11 cellular contexts compared by ENCODE assay signal in genomic region chr1:97980530-97980929, GRCh38.
DNase-seq lines count a peak whose midpoint lies in the region.
"Had no signal": no experiment of that assay in that cellular context is flagged by ENCODE, and none has a peak within 500 bp of the region (broad histone marks: within the 10 kb centered on the region; RNA-seq: fewer than 3 reads in every experiment).

No MANE protein-coding gene starts in this region.

- peak; percentile 19 for DNase-seq in NCI-H526 treated with DMSO at 0.1 percent for 48 hours (lab: John Stamatoyannopoulos, UW)
- peak; percentile 6 for DNase-seq in foreskin melanocyte
- DNase-seq in pons (ENCODE audit: low spot score), result peak; percentile 28
- no peak for DNase-seq in kidney glomerular epithelial cell (lab: John Stamatoyannopoulos, UW)
- no peak for DNase-seq in NCI-H2227 treated with DMSO at 0.1 percent for 48 hours (lab: John Stamatoyannopoulos, UW)
- no peak for DNase-seq in midbrain (lab: John Stamatoyannopoulos, UW)
- DNase-seq: Calu3; CD8-positive, alpha-beta T cell; DMS79 treated with DMSO at 0.1 percent for 48 hours; GF-D8; H9 had no signal

Comparison
In these comparisons a context has a peak if more than half of its experiments do, and no peak if none do; other contexts are left out.
1. DNase-seq: peak in NCI-H526 treated with DMSO at 0.1 percent for 48 hours (single experiment), foreskin melanocyte (single experiment) and pons (single experiment); none in kidney glomerular epithelial cell (single experiment), NCI-H2227 treated with DMSO at 0.1 percent for 48 hours (single experiment) and midbrain (single experiment).